In genomic region chr12:53695148-53696138, GRCh38 we compare ENCODE assay signal across 8 cellular contexts. TPM values are rescaled to one million over a fixed set of nuclear protein-coding genes. Genes with fewer than 3 reads are reported as not detected.
DNase-seq lines count a peak whose midpoint lies in the region; ATAC-seq and TF ChIP-seq lines count a peak whose summit lies in the region.

No MANE protein-coding gene starts in this region.

- peak overlapping the region; percentile 72 for H3K4me2 ChIP-seq in parathyroid adenoma (ENCODE audit: low read length)

- H3K4me1 ChIP-seq in HUES6 (ENCODE audit: control insufficient read depth, insufficient read depth, low read length) (peaks cover 15% of the 10 kb centered on the region), gastroesophageal sphincter (peaks cover 0 to 24% (median 9%) of the 10 kb centered on the region in 3 donors), parathyroid adenoma (no peaks in the 10 kb centered on the region)

- WGBS in gastroesophageal sphincter (ENCODE audit: low coverage in 1 of 2), 2 donors, result 22 to 33% methylated on average over 4 to 35 of the region's 58 CpGs

- H3K79me2 ChIP-seq in parathyroid adenoma, result no peaks in the 10 kb centered on the region

- TF ChIP-seq POLR2A in gastroesophageal sphincter (IDR thresholded peaks at IDR 0.05), result no peak

- H3K27me3 ChIP-seq in HUES6 (ENCODE audit: control insufficient read depth, insufficient read depth, low read length), result peaks cover 66% of the 10 kb centered on the region
- H3K27me3 ChIP-seq in gastroesophageal sphincter, result peaks cover 96% of the 10 kb centered on the region
- H3K27me3 ChIP-seq in parathyroid adenoma (ENCODE audit: control insufficient read depth, insufficient read depth, low read length), result no peaks in the 10 kb centered on the region

- H3K9me3 ChIP-seq in HUES6 (ENCODE audit: control insufficient read depth, insufficient read depth, low read depth, low read length) (no peaks in the 10 kb centered on the region), gastroesophageal sphincter (no peaks in the 10 kb centered on the region), parathyroid adenoma (ENCODE audit: control insufficient read depth, low read length) (no peaks in the 10 kb centered on the region)

- no peak overlapping the region for H3K27ac ChIP-seq in HUES6 (ENCODE audit: low read depth, low read length)
- no peak overlapping the region for H3K27ac ChIP-seq in gastroesophageal sphincter
- no peak overlapping the region for H3K27ac ChIP-seq in parathyroid adenoma

- no peak for TF ChIP-seq EP300 in gastroesophageal sphincter (IDR thresholded peaks at IDR 0.05)

- H3K36me3 ChIP-seq in HUES6 (ENCODE audit: control insufficient read depth, insufficient read depth, low read length), result no peaks in the 10 kb centered on the region
- no peaks in the 10 kb centered on the region for H3K36me3 ChIP-seq in gastroesophageal sphincter
- H3K36me3 ChIP-seq in parathyroid adenoma (ENCODE audit: control insufficient read depth, insufficient read depth, low read length), result no peaks in the 10 kb centered on the region

- peak overlapping the region; percentile 23 for H2AFZ ChIP-seq in parathyroid adenoma

- ATAC-seq in gastroesophageal sphincter (peak; percentile 32), GM18909 (IDR thresholded peaks at IDR 0.05; ENCODE audit: poor library complexity, unreplicated experiment) (no peak), GM18861 (IDR thresholded peaks at IDR 0.05; ENCODE audit: unreplicated experiment) (no peak)

- DNase-seq in AG09309 (ENCODE audit: low read depth) (no peak), KG1 (lab: John Stamatoyannopoulos, UW) (no peak)
- peak; percentile 53 for DNase-seq in activated T-cell treated with anti-CD3 and anti-CD28 coated beads, Interleukin-2, amount 50 U/mL, for 1 hour

- TF ChIP-seq CTCF in AG09309 (IDR thresholded peaks at IDR 0.05; ENCODE audit: control insufficient read depth, insufficient read depth, low read depth, low read length, missing control alignments) (no peak), gastroesophageal sphincter (IDR thresholded peaks at IDR 0.05) (peak in 1 of 4 experiments; percentile 17), parathyroid adenoma (IDR thresholded peaks at IDR 0.05) (no peak)

- H3K4me3 ChIP-seq in AG09309 (ENCODE audit: control insufficient read depth, low read depth, low read length), result peak overlapping the region; percentile 14
- peak overlapping the region; percentile 60 for H3K4me3 ChIP-seq in HUES6 (ENCODE audit: low read depth, low read length)
- H3K4me3 ChIP-seq in gastroesophageal sphincter, result peak overlapping the region in 1 of 2 donors; percentile 36
- no peak overlapping the region for H3K4me3 ChIP-seq in parathyroid adenoma (ENCODE audit: low read depth, low read length)

- H3K9ac ChIP-seq in HUES6 (ENCODE audit: low read length) (peak overlapping the region; percentile 49), parathyroid adenoma (no peak overlapping the region)

RNA-seq across cellular contexts. Expression of gene ATP5MC2, which starts 19.6 kb away (rescaled TPM):
- total RNA-seq in gastroesophageal sphincter, result 100 to 1,000 TPM; 197 to 324 (median 245) TPM

RNA-seq across cellular contexts. Expression of gene CALCOCO1, which starts 31.8 kb away (rescaled TPM):
- 100 to 1,000 TPM; 400 to 469 (median 424) TPM for total RNA-seq in gastroesophageal sphincter

RNA-seq across cellular contexts. Expression of gene CISTR, which starts 56.3 kb away (rescaled TPM):
- total RNA-seq in gastroesophageal sphincter, result 1 to 10 TPM in 1 of 4 donors, not detected in 3; 1.4 TPM
